31 cellular contexts compared by ENCODE assay signal in genomic region chr6:72530750-72531149, GRCh38.
"Had no signal": no experiment of that assay in that cellular context is flagged by ENCODE, and none has a peak within 500 bp of the region (broad histone marks: within the 10 kb centered on the region; RNA-seq: fewer than 3 reads in every experiment).

No MANE protein-coding gene starts in this region.

- H3K36me3 ChIP-seq: adrenal gland, brain microvascular endothelial cell had no signal

- FAIRE-seq: astrocyte, TTC549 had no signal

- DNase-seq: activated B cell treated with CpG ODN at 0.5 μM for 24 hours; activated CD4-positive, alpha-beta memory T cell treated with anti-CD3 and anti-CD28 coated beads, Interleukin-2, amount 10 ng/mL, durations not matched to agents 7 days and 5 days; activated CD4-positive, alpha-beta T cell treated with anti-CD3 and anti-CD28 coated beads for 4 hours; activated CD4-positive, alpha-beta T cell treated with anti-CD3 and anti-CD28 coated beads, Interleukin-2, amount 10 ng/mL, durations not matched to agents 7 days and 5 days; activated CD4-positive, alpha-beta T cell treated with anti-CD3 and anti-CD28 coated beads, Interleukin-2, amount 50 U/mL, for 48 hours; activated CD4-positive, CD25-positive, alpha-beta regulatory T cell treated with anti-CD3 and anti-CD28 coated beads, Interleukin-2, amount 50 U/mL, for 72 hours; activated CD8-positive, alpha-beta memory T cell treated with anti-CD3 and anti-CD28 coated beads for 24 hours; activated CD8-positive, alpha-beta memory T cell treated with anti-CD3 and anti-CD28 coated beads, Interleukin-2, amount 10 ng/mL, durations not matched to agents 7 days and 5 days; activated CD8-positive, alpha-beta memory T cell treated with anti-CD3 and anti-CD28 coated beads, Interleukin-2, amount 50 U/mL, for 48 hours; activated CD8-positive, alpha-beta T cell treated with anti-CD3 and anti-CD28 coated beads, Interleukin-2, amount 10 ng/mL, durations not matched to agents 7 days and 5 days; activated effector memory CD4-positive, alpha-beta T cell treated with Interleukin-2 at 50 U/mL for 16 hours; activated gamma-delta T cell treated with Interleukin-2 at 50 U/mL for 16 hours; activated naive CD4-positive, alpha-beta T cell; activated naive CD4-positive, alpha-beta T cell treated with anti-CD3 and anti-CD28 coated beads for 36 hours; activated naive CD4-positive, alpha-beta T cell treated with anti-CD3 and anti-CD28 coated beads, Interleukin-2, amount 50 U/mL, for 16 hours; activated naive CD8-positive, alpha-beta T cell treated with anti-CD3 and anti-CD28 coated beads for 36 hours; activated T-cell treated with anti-CD3 and anti-CD28 coated beads, Interleukin-2, amount 50 U/mL, for 24 hours; activated T-cell treated with anti-CD3 and anti-CD28 coated beads, Interleukin-2, amount 50 U/mL, for 48 hours; adrenal gland; amniotic stem cell; aorta; body of pancreas; brain microvascular endothelial cell; central memory CD4-positive, alpha-beta T cell; T-helper 1 cell; T-helper 2 cell; T-helper 9 cell had no signal

- H3K27me3 ChIP-seq: adrenal gland, body of pancreas, brain microvascular endothelial cell had no signal

- H3K4me3 ChIP-seq: adrenal gland, body of pancreas had no signal

- ATAC-seq: activated CD8-positive, alpha-beta memory T cell treated with anti-CD3 and anti-CD28 coated beads, Interleukin-2, amount 10 ng/mL, durations not matched to agents 7 days and 5 days; activated CD8-positive, alpha-beta T cell treated with anti-CD3 and anti-CD28 coated beads, Interleukin-2, amount 10 ng/mL, durations not matched to agents 7 days and 5 days; activated naive CD4-positive, alpha-beta T cell treated with anti-CD3 and anti-CD28 coated beads, Interleukin-2, amount 50 U/mL, for 72 hours; body of pancreas had no signal

- H3K27ac ChIP-seq: adrenal gland, body of pancreas, brain microvascular endothelial cell, VCaP had no signal

- H3K4me1 ChIP-seq: adrenal gland, body of pancreas had no signal

- H3K9me3 ChIP-seq: adrenal gland, body of pancreas had no signal
